12 cellular contexts compared by ENCODE assay signal in the genomic region with DNA sequence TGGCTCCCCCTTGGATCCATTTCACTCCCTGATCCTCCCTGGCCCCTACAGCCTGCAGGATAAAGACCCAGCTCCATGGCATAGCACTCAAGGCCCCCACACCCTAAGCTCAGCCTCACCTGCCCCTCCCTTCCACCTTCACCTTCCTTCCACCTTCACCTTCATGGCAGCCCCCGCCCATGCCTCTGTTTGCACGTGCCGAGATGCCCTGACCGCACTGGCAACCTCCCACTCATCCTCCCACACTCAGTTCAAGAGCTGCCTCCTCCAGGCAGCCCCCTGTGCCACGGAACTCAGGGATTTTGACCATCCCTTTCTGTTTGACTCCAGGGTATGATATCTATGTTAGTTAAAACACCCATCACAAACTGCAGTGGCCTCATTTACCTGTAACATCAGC.
"Had no signal": no experiment of that assay in that cellular context is flagged by ENCODE, and none has a peak within 500 bp of the region (broad histone marks: within the 10 kb centered on the region; RNA-seq: fewer than 3 reads in every experiment).

No MANE protein-coding gene starts in this region.

- DNase-seq: activated CD4-positive, alpha-beta T cell treated with anti-CD3 and anti-CD28 coated beads, Interleukin-2, amount 10 ng/mL, durations not matched to agents 7 days and 5 days; activated effector memory CD4-positive, alpha-beta T cell treated with anti-CD3 and anti-CD28 coated beads, Interleukin-2, amount 50 U/mL, for 16 hours; colonic mucosa; kidney; left lung; mammary epithelial cell; nucleus accumbens; SK-N-SH; stimulated activated naive CD4-positive, alpha-beta T cell; T-helper 1 cell; WERI-Rb-1 had no signal

- H3K4me3 Mint-ChIP-seq: activated CD4-positive, alpha-beta T cell treated with anti-CD3 and anti-CD28 coated beads, Interleukin-2, amount 10 ng/mL, durations not matched to agents 7 days and 5 days; nephron had no signal

- H3K27me3 Mint-ChIP-seq: activated CD4-positive, alpha-beta T cell treated with anti-CD3 and anti-CD28 coated beads, Interleukin-2, amount 10 ng/mL, durations not matched to agents 7 days and 5 days had no signal

- H3K4me1 Mint-ChIP-seq: activated CD4-positive, alpha-beta T cell treated with anti-CD3 and anti-CD28 coated beads, Interleukin-2, amount 10 ng/mL, durations not matched to agents 7 days and 5 days; nephron had no signal

- H3K27ac Mint-ChIP-seq: activated CD4-positive, alpha-beta T cell treated with anti-CD3 and anti-CD28 coated beads, Interleukin-2, amount 10 ng/mL, durations not matched to agents 7 days and 5 days; nephron had no signal

- H3K9me3 Mint-ChIP-seq: activated CD4-positive, alpha-beta T cell treated with anti-CD3 and anti-CD28 coated beads, Interleukin-2, amount 10 ng/mL, durations not matched to agents 7 days and 5 days; nephron had no signal

- ATAC-seq: left lung had no signal
